In genomic region chr3:29777869-29778268, GRCh38 we compare ENCODE assay signal across 2 cellular contexts.
A peak's percentile ranks its signal among the peaks of the same experiment; 100 is the strongest.
TF ChIP-seq lines count a peak whose summit lies in the region.

No MANE protein-coding gene starts in this region.

TF ChIP-seq in liver, 16 proteins besides CTCF, POLR2A, EP300 and RAD21 (continued from another document):
- TF ChIP-seq EGR1 (IDR thresholded peaks at IDR 0.05; ENCODE audit: low read depth in 2 of 2) (peak in 1 of 2 donors; percentile 58), TAF1 (conservative IDR thresholded peaks at IDR 0.05) (no peak), JUND (IDR thresholded peaks at IDR 0.05) (peak in 1 of 2 donors; percentile 30), ZBTB33 (IDR thresholded peaks at IDR 0.05) (no peak), NR2F2 (IDR thresholded peaks at IDR 0.05) (peak; percentile 44), FOXA2 (IDR thresholded peaks at IDR 0.05) (peak; percentile 53), SP1 (IDR thresholded peaks at IDR 0.05) (peak; percentile 73), YY1 (IDR thresholded peaks at IDR 0.05) (no peak), GABPA (IDR thresholded peaks at IDR 0.05 in 1 of 2, conservative IDR thresholded peaks at IDR 0.05 in 1 of 2) (no peak), FOXA1 (IDR thresholded peaks at IDR 0.05) (no peak), RXRA (IDR thresholded peaks at IDR 0.05) (peak; percentile 51 to 62), HNF4A (conservative IDR thresholded peaks at IDR 0.05) (peak; percentile 79 to 83), REST (IDR thresholded peaks at IDR 0.05) (no peak)
- TF ChIP-seq, protein P1, sequence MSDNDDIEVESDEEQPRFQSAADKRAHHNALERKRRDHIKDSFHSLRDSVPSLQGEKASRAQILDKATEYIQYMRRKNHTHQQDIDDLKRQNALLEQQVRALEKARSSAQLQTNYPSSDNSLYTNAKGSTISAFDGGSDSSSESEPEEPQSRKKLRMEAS (IDR thresholded peaks at IDR 0.05) = no peak
- TF ChIP-seq, protein P2, sequence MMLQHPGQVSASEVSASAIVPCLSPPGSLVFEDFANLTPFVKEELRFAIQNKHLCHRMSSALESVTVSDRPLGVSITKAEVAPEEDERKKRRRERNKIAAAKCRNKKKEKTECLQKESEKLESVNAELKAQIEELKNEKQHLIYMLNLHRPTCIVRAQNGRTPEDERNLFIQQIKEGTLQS (IDR thresholded peaks at IDR 0.05) = no peak
TF ChIP-seq in liver: peak in this region for 8.

TF ChIP-seq in HepG2, 621 proteins besides CTCF, POLR2A, EP300 and RAD21:
- TF ChIP-seq RBM39 (IDR thresholded peaks at IDR 0.05; ENCODE audit: low read depth, low read length, poor library complexity, severe bottlenecking) = no peak
- TF ChIP-seq TOPORS (CRISPR knock-in tag; IDR thresholded peaks at IDR 0.05) = no peak
- TF ChIP-seq TCF12 (IDR thresholded peaks at IDR 0.05) = no peak
- TF ChIP-seq TCF12 (CRISPR knock-in tag; IDR thresholded peaks at IDR 0.05) = no peak
- no peak for TF ChIP-seq POGK (CRISPR knock-in tag; conservative IDR thresholded peaks at IDR 0.05)
- no peak for TF ChIP-seq KAT8 (CRISPR knock-in tag; IDR thresholded peaks at IDR 0.05)
- TF ChIP-seq, protein P3, sequence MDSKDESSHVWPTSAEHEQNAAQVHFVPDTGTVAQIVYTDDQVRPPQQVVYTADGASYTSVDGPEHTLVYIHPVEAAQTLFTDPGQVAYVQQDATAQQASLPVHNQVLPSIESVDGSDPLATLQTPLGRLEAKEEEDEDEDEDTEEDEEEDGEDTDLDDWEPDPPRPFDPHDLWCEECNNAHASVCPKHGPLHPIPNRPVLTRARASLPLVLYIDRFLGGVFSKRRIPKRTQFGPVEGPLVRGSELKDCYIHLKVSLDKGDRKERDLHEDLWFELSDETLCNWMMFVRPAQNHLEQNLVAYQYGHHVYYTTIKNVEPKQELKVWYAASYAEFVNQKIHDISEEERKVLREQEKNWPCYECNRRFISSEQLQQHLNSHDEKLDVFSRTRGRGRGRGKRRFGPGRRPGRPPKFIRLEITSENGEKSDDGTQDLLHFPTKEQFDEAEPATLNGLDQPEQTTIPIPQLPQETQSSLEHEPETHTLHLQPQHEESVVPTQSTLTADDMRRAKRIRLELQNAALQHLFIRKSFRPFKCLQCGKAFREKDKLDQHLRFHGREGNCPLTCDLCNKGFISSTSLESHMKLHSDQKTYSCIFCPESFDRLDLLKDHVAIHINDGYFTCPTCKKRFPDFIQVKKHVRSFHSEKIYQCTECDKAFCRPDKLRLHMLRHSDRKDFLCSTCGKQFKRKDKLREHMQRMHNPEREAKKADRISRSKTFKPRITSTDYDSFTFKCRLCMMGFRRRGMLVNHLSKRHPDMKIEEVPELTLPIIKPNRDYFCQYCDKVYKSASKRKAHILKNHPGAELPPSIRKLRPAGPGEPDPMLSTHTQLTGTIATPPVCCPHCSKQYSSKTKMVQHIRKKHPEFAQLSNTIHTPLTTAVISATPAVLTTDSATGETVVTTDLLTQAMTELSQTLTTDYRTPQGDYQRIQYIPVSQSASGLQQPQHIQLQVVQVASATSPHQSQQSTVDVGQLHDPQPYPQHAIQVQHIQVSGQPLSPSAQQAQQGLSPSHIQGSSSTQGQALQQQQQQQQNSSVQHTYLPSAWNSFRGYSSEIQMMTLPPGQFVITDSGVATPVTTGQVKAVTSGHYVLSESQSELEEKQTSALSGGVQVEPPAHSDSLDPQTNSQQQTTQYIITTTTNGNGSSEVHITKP (CRISPR knock-in tag; IDR thresholded peaks at IDR 0.05; ENCODE audit: low read depth) = no peak
- no peak for TF ChIP-seq RARG (CRISPR knock-in tag; IDR thresholded peaks at IDR 0.05; ENCODE audit: low read depth)
- TF ChIP-seq FOXK1 (CRISPR knock-in tag; IDR thresholded peaks at IDR 0.05; ENCODE audit: borderline replicate concordance, low read depth) = no peak
- no peak for TF ChIP-seq MAFF (IDR thresholded peaks at IDR 0.05; ENCODE audit: low read depth, low read length)
